In genomic region chr11:62545437-62546243, GRCh38 we compare ENCODE assay signal across 1 cellular context.
TF ChIP-seq lines count a peak whose summit lies in the region.

No MANE protein-coding gene starts in this region.

TF ChIP-seq in H1, 55 proteins besides CTCF, POLR2A, EP300 and RAD21:
- TF ChIP-seq KDM4A (IDR thresholded peaks at IDR 0.05; ENCODE audit: low read depth, low read length, severe bottlenecking) (peak; percentile 66), ASH2L (IDR thresholded peaks at IDR 0.05; ENCODE audit: low read length) (peak; percentile 29), E2F6 (IDR thresholded peaks at IDR 0.05) (peak; percentile 57; the same call in 1 of the 2 replicates), RNF2 (IDR thresholded peaks at IDR 0.05; ENCODE audit: borderline replicate concordance, low read depth, low read length, missing control alignments, poor library complexity, severe bottlenecking) (peak; percentile 11), POLR2AphosphoS5 (IDR thresholded peaks at IDR 0.05; ENCODE audit: low read depth, low read length) (peak; percentile 33; the same call in 1 of the 2 replicates), JUND (IDR thresholded peaks at IDR 0.05; ENCODE audit: low read length) (peak; percentile 31; the same call in 1 of the 2 replicates), TAF1 (IDR thresholded peaks at IDR 0.05; ENCODE audit: low read depth, low read length) (no peak), SP4 (IDR thresholded peaks at IDR 0.05; ENCODE audit: low read length) (no peak), PHF8 (conservative IDR thresholded peaks at IDR 0.05; ENCODE audit: low read depth, low read length) (peak; percentile 50), EZH2 (IDR thresholded peaks at IDR 0.05; ENCODE audit: low read depth, low read length, severe bottlenecking) (peak; percentile 27), POU5F1 (IDR thresholded peaks at IDR 0.05; ENCODE audit: low read depth, low read length) (no peak), SP1 (IDR thresholded peaks at IDR 0.05; ENCODE audit: low read depth, low read length) (peak; percentile 35; the same call in 1 of the 2 replicates), SRF (IDR thresholded peaks at IDR 0.05; ENCODE audit: low read depth, low read length) (no peak), EGR1 (IDR thresholded peaks at IDR 0.05; ENCODE audit: borderline replicate concordance, low read depth, low read length) (peak; percentile 94; the same call in 1 of the 2 replicates)
- TF ChIP-seq, protein P1, sequence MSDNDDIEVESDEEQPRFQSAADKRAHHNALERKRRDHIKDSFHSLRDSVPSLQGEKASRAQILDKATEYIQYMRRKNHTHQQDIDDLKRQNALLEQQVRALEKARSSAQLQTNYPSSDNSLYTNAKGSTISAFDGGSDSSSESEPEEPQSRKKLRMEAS (IDR thresholded peaks at IDR 0.05), result peak; percentile 58
